Comparison of ENCODE assay signal across 10 cellular contexts in the genomic region with DNA sequence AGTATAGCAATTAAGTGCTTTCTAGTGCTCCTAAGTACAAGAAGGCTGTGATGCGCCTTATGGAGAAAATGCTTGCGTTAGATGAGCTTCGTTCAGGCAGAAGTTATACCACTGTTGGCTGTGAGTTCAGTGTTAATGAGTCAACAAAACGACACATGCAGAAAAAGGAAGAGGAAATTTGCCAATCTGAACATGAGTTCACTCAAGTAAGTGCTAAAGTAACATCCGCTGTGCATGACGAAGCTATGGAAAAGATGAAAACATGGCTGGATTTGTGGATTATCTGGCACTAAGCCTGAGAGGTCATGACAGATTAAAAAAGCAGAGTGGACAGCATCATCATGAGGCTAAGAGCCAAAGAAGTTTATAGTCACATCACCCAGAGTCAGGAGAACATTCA. TPM values are rescaled to one million over a fixed set of nuclear protein-coding genes. Genes with fewer than 3 reads are reported as not detected.
DNase-seq lines count a peak whose midpoint lies in the region; ATAC-seq and TF ChIP-seq lines count a peak whose summit lies in the region.
"Had no signal": no experiment of that assay in that cellular context is flagged by ENCODE, and none has a peak within 500 bp of the region (broad histone marks: within the 10 kb centered on the region; RNA-seq: fewer than 3 reads in every experiment).

No MANE protein-coding gene starts in this region.

- H2AK5ac ChIP-seq in mesenchymal stem cell (ENCODE audit: low read length, severe bottlenecking): no peak overlapping the region

- H2BK15ac ChIP-seq in mesenchymal stem cell (ENCODE audit: low read depth, poor library complexity, severe bottlenecking): no peak overlapping the region

- 92% methylated on average over 6 of the region's 6 CpGs for WGBS in mesenchymal stem cell
- 96% methylated on average over 5 of the region's 6 CpGs for WGBS in mammary epithelial cell (ENCODE audit: low coverage, missing lambda C conversion rate)

- H3K79me2 ChIP-seq in mammary epithelial cell (ENCODE audit: insufficient read depth, low read length): peaks cover 10% of the 10 kb centered on the region

- intact Hi-C loops in posterior cingulate gyrus (cut with DNase I): no loop called here
- intact Hi-C loops in mammary epithelial cell (cut with micrococcal nuclease): no loop called here

- H3K4me3 Mint-ChIP-seq in stimulated activated naive CD8-positive, alpha-beta T cell treated with anti-CD3 and anti-CD28 coated beads, Interleukin-15, Interleukin-2, amounts not matched to agents 100 ng/mL and 50 ng/mL, for 24 hours: no peak overlapping the region
- H3K4me3 Mint-ChIP-seq in stimulated activated naive CD8-positive, alpha-beta T cell treated with anti-CD3 and anti-CD28 coated beads, Interleukin-15, amount 100 ng/mL, for 72 hours: no peak overlapping the region

- H3K27ac ChIP-seq in mesenchymal stem cell (ENCODE audit: low read length, poor library complexity, severe bottlenecking): no peak overlapping the region
- no peak overlapping the region for H3K27ac ChIP-seq in mammary epithelial cell (ENCODE audit: insufficient read depth, low read depth, low read length)

- no peak overlapping the region for H2BK12ac ChIP-seq in mesenchymal stem cell (ENCODE audit: low read length in 2 of 2)

- H3K27me3 ChIP-seq in mesenchymal stem cell (ENCODE audit: control insufficient read depth in 1 of 2, insufficient read depth in 1 of 2, low read length in 2 of 2) (no peaks in the 10 kb centered on the region), mammary epithelial cell (ENCODE audit: insufficient read depth, low read length) (no peaks in the 10 kb centered on the region)

- TF ChIP-seq CTCF in mammary epithelial cell (conservative IDR thresholded peaks at IDR 0.05 in 1 of 2, IDR thresholded peaks at IDR 0.05 in 1 of 2; ENCODE audit: extremely low read depth in 1 of 2, insufficient read depth in 1 of 2, low read depth in 1 of 2, low read length in 2 of 2): no peak

- dilution Hi-C loops in mammary epithelial cell (cut with HindIII; ENCODE audit: low sequenced_read_pairs): loop anchor here (5.0 kb wide), 1 partner anchor 77 kb away; no protein-coding TSS in a partner anchor

- H3K4me1 ChIP-seq in mesenchymal stem cell (ENCODE audit: control insufficient read depth, insufficient read depth, low read depth, low read length): peaks cover 13% of the 10 kb centered on the region
- H3K4me1 ChIP-seq in mammary epithelial cell (ENCODE audit: insufficient read depth, low read length): peaks cover 14% of the 10 kb centered on the region

- CTCF ChIA-PET in mammary epithelial cell (lab: Charles Lee; ENCODE audit: low non-redundant PET): no interaction called here

- no peak for DNase-seq in stimulated activated naive CD8-positive, alpha-beta T cell treated with anti-CD3 and anti-CD28 coated beads, Interleukin-15, amount 100 ng/mL, for 72 hours
- DNase-seq in cerebellar cortex (ENCODE audit: low spot score): peak; percentile 73
- peak; percentile 40 for DNase-seq in mesenchymal stem cell
- DNase-seq in effector CD8-positive, alpha-beta T cell (lab: John Stamatoyannopoulos, UW): no peak
- no peak for DNase-seq in posterior cingulate gyrus
- no peak for DNase-seq in mammary epithelial cell
- DNase-seq: mesendoderm had no signal

- in situ Hi-C loops in mammary epithelial cell (cut with MboI; ENCODE audit: low sequenced_read_pairs in 2 of 2): no loop called here

- H4K8ac ChIP-seq in mesenchymal stem cell (ENCODE audit: low read length): no peak overlapping the region

- no peaks in the 10 kb centered on the region for H3K27me3 Mint-ChIP-seq in stimulated activated naive CD8-positive, alpha-beta T cell treated with anti-CD3 and anti-CD28 coated beads, Interleukin-15, Interleukin-2, amounts not matched to agents 100 ng/mL and 50 ng/mL, for 24 hours
- peaks cover 10% of the 10 kb centered on the region for H3K27me3 Mint-ChIP-seq in stimulated activated naive CD8-positive, alpha-beta T cell treated with anti-CD3 and anti-CD28 coated beads, Interleukin-15, amount 100 ng/mL, for 72 hours

- no TSS peak for BruUV-seq in mammary epithelial cell (replicated peaks; lab: Mats Ljungman, UMichigan)

- H3K9ac ChIP-seq in mesenchymal stem cell (ENCODE audit: low read length) (peak overlapping the region; percentile 73), mammary epithelial cell (ENCODE audit: insufficient read depth, low read length) (no peak overlapping the region)

- peaks cover 61% of the 10 kb centered on the region for H3K4me1 Mint-ChIP-seq in stimulated activated naive CD8-positive, alpha-beta T cell treated with anti-CD3 and anti-CD28 coated beads, Interleukin-15, Interleukin-2, amounts not matched to agents 100 ng/mL and 50 ng/mL, for 24 hours (ENCODE audit: low read depth)
- H3K4me1 Mint-ChIP-seq in stimulated activated naive CD8-positive, alpha-beta T cell treated with anti-CD3 and anti-CD28 coated beads, Interleukin-15, amount 100 ng/mL, for 72 hours: peaks cover 32% of the 10 kb centered on the region

- no peak overlapping the region for H3K18ac ChIP-seq in mesenchymal stem cell (ENCODE audit: low read depth in 1 of 2, low read length in 2 of 2)

- no peak overlapping the region for H3K23ac ChIP-seq in mesenchymal stem cell (ENCODE audit: low read length in 2 of 2)

- peaks cover 10% of the 10 kb centered on the region for H3K36me3 Mint-ChIP-seq in stimulated activated naive CD8-positive, alpha-beta T cell treated with anti-CD3 and anti-CD28 coated beads, Interleukin-15, Interleukin-2, amounts not matched to agents 100 ng/mL and 50 ng/mL, for 24 hours (ENCODE audit: low read depth)

- no peak overlapping the region for H3K4ac ChIP-seq in mesenchymal stem cell (ENCODE audit: low read depth in 1 of 2, low read length in 2 of 2)

- H2AFZ ChIP-seq in mesenchymal stem cell (ENCODE audit: low read depth, low read length): no peak overlapping the region
- no peak overlapping the region for H2AFZ ChIP-seq in mammary epithelial cell (ENCODE audit: low read depth, low read length)

- H4K91ac ChIP-seq in mesenchymal stem cell (ENCODE audit: low read length): no peak overlapping the region

- no peak overlapping the region for H3K4me2 ChIP-seq in mesenchymal stem cell (ENCODE audit: low read length, poor library complexity, severe bottlenecking)
- no peak overlapping the region for H3K4me2 ChIP-seq in mammary epithelial cell (ENCODE audit: insufficient read depth, low read depth, low read length)

- H3K4me3 ChIP-seq in mesenchymal stem cell (ENCODE audit: insufficient read depth in 1 of 2, low read depth in 1 of 2, low read length in 2 of 2) (no peak overlapping the region), mammary epithelial cell (replicated peaks in 1 of 3; ENCODE audit: insufficient read depth in 1 of 3, low read depth in 2 of 3, low read length in 3 of 3) (no peak overlapping the region)

- peak overlapping the region; percentile 54 for H3K27ac Mint-ChIP-seq in stimulated activated naive CD8-positive, alpha-beta T cell treated with anti-CD3 and anti-CD28 coated beads, Interleukin-15, Interleukin-2, amounts not matched to agents 100 ng/mL and 50 ng/mL, for 24 hours
- no peak overlapping the region for H3K27ac Mint-ChIP-seq in stimulated activated naive CD8-positive, alpha-beta T cell treated with anti-CD3 and anti-CD28 coated beads, Interleukin-15, amount 100 ng/mL, for 72 hours
- H3K27ac Mint-ChIP-seq: activated naive CD4-positive, alpha-beta T cell treated with anti-CD3 and anti-CD28 coated beads, Interleukin-2, amount 50 U/mL, for 72 hours had no signal

- H4K20me1 ChIP-seq in mammary epithelial cell (ENCODE audit: insufficient read depth, low read length): no peaks in the 10 kb centered on the region

- no peak overlapping the region for H2BK120ac ChIP-seq in mesenchymal stem cell (ENCODE audit: low read depth, low read length)

- peaks cover 2% of the 10 kb centered on the region for H3K79me1 ChIP-seq in mesenchymal stem cell (replicated peaks; ENCODE audit: low read length, poor library complexity, severe bottlenecking)

- H3K9me3 ChIP-seq in mesenchymal stem cell (ENCODE audit: control insufficient read depth, low read length) (no peaks in the 10 kb centered on the region), mammary epithelial cell (replicated peaks; ENCODE audit: insufficient read depth, low read length) (no peaks in the 10 kb centered on the region)

- peaks cover 0 to 40% of the 10 kb centered on the region in 2 experiments for H3K36me3 ChIP-seq in mesenchymal stem cell (ENCODE audit: control insufficient read depth in 1 of 2, insufficient read depth in 2 of 2, low read depth in 1 of 2, low read length in 2 of 2)
- peaks cover 1% of the 10 kb centered on the region for H3K36me3 ChIP-seq in mammary epithelial cell (ENCODE audit: insufficient read depth, low read length)

- no peaks in the 10 kb centered on the region for H3K9me3 Mint-ChIP-seq in stimulated activated naive CD8-positive, alpha-beta T cell treated with anti-CD3 and anti-CD28 coated beads, Interleukin-15, Interleukin-2, amounts not matched to agents 100 ng/mL and 50 ng/mL, for 24 hours
- H3K9me3 Mint-ChIP-seq in stimulated activated naive CD8-positive, alpha-beta T cell treated with anti-CD3 and anti-CD28 coated beads, Interleukin-15, amount 100 ng/mL, for 72 hours: no peaks in the 10 kb centered on the region

- H2BK5ac ChIP-seq in mesenchymal stem cell (ENCODE audit: low read depth, low read length, poor library complexity, severe bottlenecking): no peak overlapping the region

- no peak overlapping the region for H3K14ac ChIP-seq in mesenchymal stem cell (ENCODE audit: low read length in 2 of 2)

- no peak for ATAC-seq in stimulated activated naive CD8-positive, alpha-beta T cell treated with anti-CD3 and anti-CD28 coated beads, Interleukin-15, amount 100 ng/mL, for 72 hours
- no peak for ATAC-seq in HG03571 (IDR thresholded peaks at IDR 0.05; ENCODE audit: unreplicated experiment)
- ATAC-seq: activated naive CD4-positive, alpha-beta T cell treated with anti-CD3 and anti-CD28 coated beads, Interleukin-2, amount 50 U/mL, for 72 hours had no signal

RNA-seq across cellular contexts. Expression of gene SH3BP5, which starts 36.9 kb away (rescaled TPM):
- 8.4 TPM for polyA plus RNA-seq in mesenchymal stem cell (2013, experiment 1 of 2)
- polyA plus RNA-seq in mesenchymal stem cell (2013, experiment 2 of 2): 8.4 TPM
- total RNA-seq in mammary epithelial cell: 10 to 100 TPM; 15.4 to 21.0 TPM
- polyA plus RNA-seq in mammary epithelial cell: 20.1 TPM
- polyA minus RNA-seq in mammary epithelial cell: 10.6 TPM

Comparison
In these comparisons a context has a peak if more than half of its experiments do, and no peak if none do; other contexts are left out.
1. DNase-seq: peak in cerebellar cortex (single experiment) and mesenchymal stem cell (single experiment); none in stimulated activated naive CD8-positive, alpha-beta T cell treated with anti-CD3 and anti-CD28 coated beads, Interleukin-15, amount 100 ng/mL, for 72 hours (0 of 2), effector CD8-positive, alpha-beta T cell (single experiment), posterior cingulate gyrus (0 of 10) and mammary epithelial cell (single experiment).